25 cellular contexts compared by ENCODE assay signal in genomic region chrX:20173856-20174255, GRCh38. TPM values are rescaled to one million over a fixed set of nuclear protein-coding genes. Genes with fewer than 3 reads are reported as not detected.
DNase-seq lines count a peak whose midpoint lies in the region; ATAC-seq, FAIRE-seq and TF ChIP-seq lines count a peak whose summit lies in the region.
"Had no signal": no experiment of that assay in that cellular context is flagged by ENCODE, and none has a peak within 500 bp of the region (broad histone marks: within the 10 kb centered on the region; RNA-seq: fewer than 3 reads in every experiment).

No MANE protein-coding gene starts in this region.

- peaks cover 5 to 55% of the 10 kb centered on the region in 2 experiments for H3K36me3 ChIP-seq in HepG2 (replicated peaks in 1 of 2; ENCODE audit: control insufficient read depth in 1 of 2, insufficient read depth in 2 of 2, low read length in 2 of 2)
- H3K36me3 ChIP-seq in right lobe of liver, result peaks cover 0 to 60% (median 0%) of the 10 kb centered on the region in 4 donors
- H3K36me3 ChIP-seq in K562 (ENCODE audit: control insufficient read depth, insufficient read depth, low read length), result peaks cover 71% of the 10 kb centered on the region; the same call in 2 of the 3 replicates

- H3K79me2 ChIP-seq in HepG2 (ENCODE audit: insufficient read depth, low read length) (no peaks in the 10 kb centered on the region), K562 (ENCODE audit: control insufficient read depth, insufficient read depth, low read length) (no peaks in the 10 kb centered on the region)

- DNase-seq in HepG2 (ENCODE audit: low spot score), result no peak
- DNase-seq in right lobe of liver, result no peak
- DNase-seq in amniotic epithelial cell (ENCODE audit: low read depth), result peak; percentile 42
- DNase-seq in K562 (ENCODE audit: extremely low read depth in 1 of 4, low spot score in 3 of 4), result no peak
- no peak for DNase-seq in NCI-H1694 treated with DMSO at 0.1 percent for 48 hours (lab: John Stamatoyannopoulos, UW)
- DNase-seq in posterior cingulate gyrus, result no peak
- no peak for DNase-seq in left ventricle myocardium superior
- DNase-seq: ACHN; AML-193; BE2C; CD4-positive, alpha-beta T cell; CD8-positive, alpha-beta memory T cell; DMS 273 treated with DMSO at 0.1 percent for 48 hours; DMS79; EL; GF-D8; H9 had no signal

- CTCF ChIA-PET in HepG2 (lab: Yijun Ruan, JAX; ENCODE audit: low intra/inter-chr PET ratio, low total read pairs) (no interaction called here), K562 (lab: Yijun Ruan, JAX; ENCODE audit: low intra/inter-chr PET ratio) (no interaction called here)

- H3K9me3 ChIP-seq in HepG2 (ENCODE audit: low read length), result no peaks in the 10 kb centered on the region
- H3K9me3 ChIP-seq in right lobe of liver, result no peaks in the 10 kb centered on the region
- H3K9me3 ChIP-seq in K562 (replicated peaks; ENCODE audit: control insufficient read depth, insufficient read depth, low read depth, low read length), result no peaks in the 10 kb centered on the region
- H3K9me3 ChIP-seq: BE2C; BLaER1 treated with 17β-estradiol and CSF1 and Interleukin-3, amounts not matched to agents 10 nM and 100 nM had no signal

- no peak overlapping the region for H3K27ac ChIP-seq in HepG2 (ENCODE audit: extremely low read length, insufficient read depth, low read length)
- no peak overlapping the region for H3K27ac ChIP-seq in right lobe of liver
- no peak overlapping the region for H3K27ac ChIP-seq in K562 (ENCODE audit: extremely low read depth, low read depth, low read length)
- H3K27ac ChIP-seq: 22Rv1; BLaER1 treated with 17β-estradiol and CSF1 and Interleukin-3, amounts not matched to agents 10 nM and 100 nM had no signal

- in situ Hi-C loops in HepG2 (cut with HindIII; ENCODE audit: extremely low pct_ligation_motif_present, low pct_unique_long_range_greater_than_20kb), result no loop called here
- in situ Hi-C loops in K562 (cut with MboI), result no loop called here

- TF ChIP-seq RAD21 in HepG2 (CRISPR knock-in tag; IDR thresholded peaks at IDR 0.05) (no peak), K562 (CRISPR knock-in tag; conservative IDR thresholded peaks at IDR 0.05 in 1 of 2, IDR thresholded peaks at IDR 0.05 in 1 of 2) (no peak)

- WGBS in HepG2 (ENCODE audit: low lambda C conversion rate), result 98% methylated on average over 2 of the region's 2 CpGs
- WGBS in right lobe of liver (ENCODE audit: insufficient coverage, low coverage, low lambda C conversion rate, missing lambda C conversion rate), result 83% methylated on average over 2 of the region's 2 CpGs
- 94% methylated on average over 2 of the region's 2 CpGs for WGBS in K562 (ENCODE audit: insufficient coverage, low coverage, missing lambda C conversion rate)

- no peak overlapping the region for H3K4me3 ChIP-seq in HepG2 (replicated peaks in 1 of 3; ENCODE audit: insufficient read depth in 1 of 3, low read depth in 2 of 3, low read length in 3 of 3)
- no peak overlapping the region for H3K4me3 ChIP-seq in right lobe of liver
- H3K4me3 ChIP-seq in K562, result no peak overlapping the region
- H3K4me3 ChIP-seq: BLaER1 treated with 17β-estradiol and CSF1 and Interleukin-3, amounts not matched to agents 10 nM and 100 nM; GM23338 had no signal

- POLR2A ChIA-PET in HepG2 (lab: Yijun Ruan, JAX) (no interaction called here), K562 (lab: Yijun Ruan, JAX) (no interaction called here)

- TF ChIP-seq EP300 in HepG2 (IDR thresholded peaks at IDR 0.05; ENCODE audit: low read depth in 2 of 2, low read length in 2 of 2) (no peak), HepG2 (CRISPR knock-in tag; IDR thresholded peaks at IDR 0.05; ENCODE audit: borderline replicate concordance) (no peak), K562 (IDR thresholded peaks at IDR 0.05; ENCODE audit: low read length) (no peak)

- intact Hi-C loops in HepG2 (cut with micrococcal nuclease; ENCODE audit: unreplicated experiment), result no loop called here
- intact Hi-C loops in right lobe of liver (cut with DNase I), result no loop called here
- intact Hi-C loops in K562 (cut with micrococcal nuclease), result no loop called here
- intact Hi-C loops in posterior cingulate gyrus (cut with DNase I), result no loop called here
- intact Hi-C loops in left ventricle myocardium superior (cut with micrococcal nuclease), result no loop called here

- BruUV-seq in HepG2 (replicated peaks; lab: Mats Ljungman, UMichigan) (no TSS peak), K562 (replicated peaks; lab: Mats Ljungman, UMichigan) (no TSS peak)

- H3K4me2 ChIP-seq in HepG2 (ENCODE audit: low read depth, low read length) (no peak overlapping the region), K562 (ENCODE audit: insufficient read depth, low read length) (no peak overlapping the region)
- H3K4me2 ChIP-seq: BLaER1 treated with 17β-estradiol and CSF1 and Interleukin-3, amounts not matched to agents 10 nM and 100 nM; GM23338 had no signal

- H4K20me1 ChIP-seq in HepG2 (ENCODE audit: insufficient read depth, low read length) (peaks cover 4% of the 10 kb centered on the region; the same call in 1 of the 2 replicates), K562 (replicated peaks; ENCODE audit: control insufficient read depth, insufficient read depth, low read length) (no peaks in the 10 kb centered on the region)
- H4K20me1 ChIP-seq: BLaER1 treated with 17β-estradiol and CSF1 and Interleukin-3, amounts not matched to agents 10 nM and 100 nM had no signal

- FAIRE-seq in HepG2 (lab: Jason Lieb, UNC), result no peak
- no peak for FAIRE-seq in K562 (lab: Jason Lieb, UNC)
- FAIRE-seq: A204.1, D721Med had no signal

- H2AFZ ChIP-seq in HepG2 (ENCODE audit: low read length), result no peak overlapping the region
- no peak overlapping the region for H2AFZ ChIP-seq in K562 (ENCODE audit: low read depth, low read length)
- H2AFZ ChIP-seq: GM23338 had no signal

- TF ChIP-seq POLR2A in HepG2 (IDR thresholded peaks at IDR 0.05; ENCODE audit: insufficient read depth in 1 of 2, low read depth in 2 of 2, low read length in 2 of 2), result no peak
- TF ChIP-seq POLR2A in right lobe of liver (IDR thresholded peaks at IDR 0.05), result no peak
- TF ChIP-seq POLR2A in K562 (conservative IDR thresholded peaks at IDR 0.05), result no peak

- H3K27me3 ChIP-seq in HepG2 (ENCODE audit: control insufficient read depth in 1 of 2, insufficient read depth in 2 of 2, low read length in 2 of 2) (no peaks in the 10 kb centered on the region), right lobe of liver (no peaks in the 10 kb centered on the region), K562 (ENCODE audit: control insufficient read depth in 2 of 2, insufficient read depth in 2 of 2, low read length in 2 of 2) (no peaks in the 10 kb centered on the region)
- H3K27me3 ChIP-seq: BE2C; BLaER1 treated with 17β-estradiol and CSF1 and Interleukin-3, amounts not matched to agents 10 nM and 100 nM had no signal

- H3K4me1 ChIP-seq in HepG2 (ENCODE audit: insufficient read depth, low read length), result no peaks in the 10 kb centered on the region
- no peaks in the 10 kb centered on the region for H3K4me1 ChIP-seq in right lobe of liver
- H3K4me1 ChIP-seq in K562 (replicated peaks in 1 of 2; ENCODE audit: control insufficient read depth in 2 of 2, insufficient read depth in 2 of 2, low read length in 2 of 2), result no peaks in the 10 kb centered on the region
- H3K4me1 ChIP-seq: BE2C had no signal

- ATAC-seq in HepG2 (no peak), right lobe of liver (no peak), K562 (no peak), left ventricle myocardium superior (no peak)
- ATAC-seq: GM23338, HCT116 had no signal

- no peaks in the 10 kb centered on the region for H3K9me1 ChIP-seq in K562 (ENCODE audit: control insufficient read depth, insufficient read depth, low read length)

- H3K9ac ChIP-seq in HepG2 (ENCODE audit: insufficient read depth, low read depth, low read length) (no peak overlapping the region), K562 (ENCODE audit: insufficient read depth in 1 of 2, low read depth in 2 of 2, low read length in 2 of 2) (no peak overlapping the region)
- H3K9ac ChIP-seq: BLaER1 treated with 17β-estradiol and CSF1 and Interleukin-3, amounts not matched to agents 10 nM and 100 nM had no signal

- no peak for TF ChIP-seq CTCF in HepG2 (CRISPR knock-in tag; IDR thresholded peaks at IDR 0.05)
- TF ChIP-seq CTCF in right lobe of liver (IDR thresholded peaks at IDR 0.05), result no peak
- TF ChIP-seq CTCF in K562 (IDR thresholded peaks at IDR 0.05 in 2 of 3, conservative IDR thresholded peaks at IDR 0.05 in 1 of 3; ENCODE audit: insufficient read depth in 2 of 3, low read depth in 1 of 3, low read length in 3 of 3), result no peak

RNA-seq across cellular contexts. Expression of gene EIF1AX, which starts 32.2 kb away (rescaled TPM):
- total RNA-seq in HepG2 (2016; rRNA removed; fragmentation: Illumina TruSeq; extraction: Trizol) (82.7 and 124 TPM in 2 replicates), right lobe of liver (10 to 100 TPM; 31.1 to 71.6 (median 44.4) TPM), K562 (2014; rRNA removed) (61.1 and 62.5 TPM in 2 replicates), K562 (2014; rRNA removed; fragmentation: Illumina TruSeq; extraction: Trizol) (103 and 132 TPM in 2 replicates), K562 (2015; rRNA removed; fragmentation: Illumina TruSeq; extraction: Trizol) (69.7 and 73.5 TPM in 2 replicates), K562 (2021) (178 and 180 TPM in 2 replicates), left ventricle myocardium superior (66.5 TPM)
- 5.1 and 6.9 TPM in 2 replicates for total RNA-seq in HepG2 (2016; cell fraction: cytosol; rRNA removed; fragmentation: Illumina TruSeq; extraction: Trizol; ENCODE audit: low read depth)
- total RNA-seq in HepG2 (2016; cell fraction: insoluble cytoplasmic fraction; rRNA removed; fragmentation: Illumina TruSeq; extraction: Trizol), result 79.6 and 135 TPM in 2 replicates
- 24.9 and 26.4 TPM in 2 replicates for total RNA-seq in HepG2 (2016; cell fraction: membrane; rRNA removed; fragmentation: Illumina TruSeq; extraction: Trizol)
- total RNA-seq in HepG2 (2016; cell fraction: nucleus; rRNA removed; fragmentation: Illumina TruSeq; extraction: Trizol), result 38.4 and 40.2 TPM in 2 replicates
- polyA plus RNA-seq in HepG2 (2011; rRNA removed) (24.9 and 35.1 TPM in 2 replicates), K562 (2011; rRNA removed) (77.5 and 129 TPM in 2 replicates), K562 (2014; fragmentation: Illumina TruSeq; extraction: Trizol) (76.1 and 85.8 TPM in 2 replicates), K562 (2014; fragmentation: Nextera tagmentation; extraction: Ambion mirVana) (10 to 100 TPM; 54.2 to 56.4 TPM), K562 (2014; rRNA removed) (67.2 and 69.1 TPM in 2 replicates)
- 7.5 and 14.6 TPM in 2 replicates for polyA plus RNA-seq in HepG2 (2011; cell fraction: cytosol; rRNA removed)
- polyA plus RNA-seq in HepG2 (2011; cell fraction: nucleus; rRNA removed), result 7.1 and 9.1 TPM in 2 replicates
- 59.9 and 64.7 TPM in 2 replicates for polyA plus RNA-seq in HepG2 (2012)
- 11.9 and 14.1 TPM in 2 replicates for polyA plus RNA-seq in HepG2 (2016; cell fraction: cytosol; fragmentation: Illumina TruSeq; extraction: Trizol; ENCODE audit: low read depth)
- polyA plus RNA-seq in HepG2 (2016; cell fraction: insoluble cytoplasmic fraction; fragmentation: Illumina TruSeq; extraction: Trizol; ENCODE audit: low read depth), result 199 and 224 TPM in 2 replicates
- 30.3 and 31.0 TPM in 2 replicates for polyA plus RNA-seq in HepG2 (2016; cell fraction: membrane; fragmentation: Illumina TruSeq; extraction: Trizol; ENCODE audit: low read depth)
- 76.8 and 77.3 TPM in 2 replicates for polyA plus RNA-seq in HepG2 (2016; cell fraction: nucleus; fragmentation: Illumina TruSeq; extraction: Trizol; ENCODE audit: insufficient read depth, low read depth)
- 14.2 and 14.3 TPM in 2 replicates for polyA minus RNA-seq in HepG2 (2011; rRNA and poly(A)+ RNA removed; ENCODE audit: low replicate concordance)
- 31.8 and 32.0 TPM in 2 replicates for polyA minus RNA-seq in HepG2 (2011; cell fraction: cytosol; rRNA and poly(A)+ RNA removed)
- 24.5 and 26.0 TPM in 2 replicates for polyA minus RNA-seq in HepG2 (2011; cell fraction: nucleus; rRNA and poly(A)+ RNA removed)
- 6.3 and 22.1 TPM in 2 replicates for total RNA-seq in K562 (2011; cell fraction: chromatin; rRNA removed; ENCODE audit: low replicate concordance)
- total RNA-seq in K562 (2011; cell fraction: nucleolus; rRNA removed), result 4.8 and 5.1 TPM in 2 replicates
- total RNA-seq in K562 (2011; cell fraction: nucleoplasm; rRNA removed), result 13.7 and 29.4 TPM in 2 replicates
- 7.7 and 19.4 TPM in 2 replicates for polyA plus RNA-seq in K562 (2011; cell fraction: cytosol; rRNA removed)
- 9.0 and 12.6 TPM in 2 replicates for polyA plus RNA-seq in K562 (2011; cell fraction: nucleus; rRNA removed)
- polyA plus RNA-seq in K562 (2012), result 69.2 and 125 TPM in 2 replicates
- polyA minus RNA-seq in K562 (2011; rRNA and poly(A)+ RNA removed), result 84.7 and 114 TPM in 2 replicates
- 71.8 and 79.8 TPM in 2 replicates for polyA minus RNA-seq in K562 (2011; cell fraction: cytosol; rRNA and poly(A)+ RNA removed)
- 10.9 and 15.4 TPM in 2 replicates for polyA minus RNA-seq in K562 (2011; cell fraction: nucleus; rRNA and poly(A)+ RNA removed)

RNA-seq across cellular contexts. Expression of gene MAP7D2, which starts 57.1 kb away (rescaled TPM):
- 10.5 and 14.2 TPM in 2 replicates for total RNA-seq in HepG2 (2016; rRNA removed; fragmentation: Illumina TruSeq; extraction: Trizol)
- total RNA-seq in HepG2 (2016; cell fraction: cytosol; rRNA removed; fragmentation: Illumina TruSeq; extraction: Trizol; ENCODE audit: low read depth), result 1.6 and 1.7 TPM in 2 replicates
- total RNA-seq in HepG2 (2016; cell fraction: insoluble cytoplasmic fraction; rRNA removed; fragmentation: Illumina TruSeq; extraction: Trizol), result 10.8 and 14.2 TPM in 2 replicates
- 4.6 and 5.0 TPM in 2 replicates for total RNA-seq in HepG2 (2016; cell fraction: membrane; rRNA removed; fragmentation: Illumina TruSeq; extraction: Trizol)
- total RNA-seq in HepG2 (2016; cell fraction: nucleus; rRNA removed; fragmentation: Illumina TruSeq; extraction: Trizol), result 6.9 and 9.9 TPM in 2 replicates
- 7.2 and 9.6 TPM in 2 replicates for polyA plus RNA-seq in HepG2 (2011; rRNA removed)
- 5.8 and 5.9 TPM in 2 replicates for polyA plus RNA-seq in HepG2 (2011; cell fraction: cytosol; rRNA removed)
- 8.1 and 8.2 TPM in 2 replicates for polyA plus RNA-seq in HepG2 (2011; cell fraction: nucleus; rRNA removed)
- polyA plus RNA-seq in HepG2 (2012), result 7.2 and 8.2 TPM in 2 replicates
- 1.3 and 1.5 TPM in 2 replicates for polyA plus RNA-seq in HepG2 (2016; cell fraction: cytosol; fragmentation: Illumina TruSeq; extraction: Trizol; ENCODE audit: low read depth)
- 15.0 and 15.7 TPM in 2 replicates for polyA plus RNA-seq in HepG2 (2016; cell fraction: insoluble cytoplasmic fraction; fragmentation: Illumina TruSeq; extraction: Trizol; ENCODE audit: low read depth)
- 3.5 and 4.2 TPM in 2 replicates for polyA plus RNA-seq in HepG2 (2016; cell fraction: membrane; fragmentation: Illumina TruSeq; extraction: Trizol; ENCODE audit: low read depth)
- polyA plus RNA-seq in HepG2 (2016; cell fraction: nucleus; fragmentation: Illumina TruSeq; extraction: Trizol; ENCODE audit: insufficient read depth, low read depth), result 17.4 and 18.7 TPM in 2 replicates
- 0.07 and 4.4 TPM in 2 replicates for polyA minus RNA-seq in HepG2 (2011; rRNA and poly(A)+ RNA removed; ENCODE audit: low replicate concordance)
- polyA minus RNA-seq in HepG2 (2011; cell fraction: cytosol; rRNA and poly(A)+ RNA removed), result 5.4 and 6.0 TPM in 2 replicates
- 3.7 and 5.6 TPM in 2 replicates for polyA minus RNA-seq in HepG2 (2011; cell fraction: nucleus; rRNA and poly(A)+ RNA removed)
- total RNA-seq in right lobe of liver, result under 1 TPM in 4 of 6 experiments, not detected in 2; 0.11 to 0.49 (median 0.30) TPM
- total RNA-seq in K562 (2011; cell fraction: chromatin; rRNA removed; ENCODE audit: low replicate concordance), result 0.11 TPM in 1 of 2 replicates, not detected in the other
- total RNA-seq in K562 (2011; cell fraction: nucleolus; rRNA removed), result not detected in 2 replicates
- not detected in 2 replicates for total RNA-seq in K562 (2011; cell fraction: nucleoplasm; rRNA removed)
- not detected in 2 replicates for total RNA-seq in K562 (2014; rRNA removed)
- 0.04 TPM in 1 of 2 replicates, not detected in the other for total RNA-seq in K562 (2014; rRNA removed; fragmentation: Illumina TruSeq; extraction: Trizol)
- total RNA-seq in K562 (2015; rRNA removed; fragmentation: Illumina TruSeq; extraction: Trizol), result 0.04 TPM in 1 of 2 replicates, not detected in the other
- 0.07 TPM in 1 of 2 replicates, not detected in the other for total RNA-seq in K562 (2021)
- polyA plus RNA-seq in K562 (2011; rRNA removed), result 0.04 TPM in 1 of 2 replicates, not detected in the other
- 0.01 and 0.13 TPM in 2 replicates for polyA plus RNA-seq in K562 (2011; cell fraction: cytosol; rRNA removed)
- 0.03 and 0.11 TPM in 2 replicates for polyA plus RNA-seq in K562 (2011; cell fraction: nucleus; rRNA removed)
- 0.06 and 0.08 TPM in 2 replicates for polyA plus RNA-seq in K562 (2012)
- polyA plus RNA-seq in K562 (2014; fragmentation: Illumina TruSeq; extraction: Trizol), result 0.03 TPM in 1 of 2 replicates, not detected in the other
- under 1 TPM; 0.01 TPM for polyA plus RNA-seq in K562 (2014; fragmentation: Nextera tagmentation; extraction: Ambion mirVana)
- not detected in 2 replicates for polyA plus RNA-seq in K562 (2014; rRNA removed)
- polyA minus RNA-seq in K562 (2011; rRNA and poly(A)+ RNA removed), result not detected in 2 replicates
- not detected in 2 replicates for polyA minus RNA-seq in K562 (2011; cell fraction: cytosol; rRNA and poly(A)+ RNA removed)
- polyA minus RNA-seq in K562 (2011; cell fraction: nucleus; rRNA and poly(A)+ RNA removed), result not detected in 2 replicates
- total RNA-seq in left ventricle myocardium superior, result 0.74 TPM
- total RNA-seq: G401 had no signal
- polyA plus RNA-seq: CD14-positive monocyte had no signal

Comparison
In these comparisons a context has a peak if more than half of its experiments do, and no peak if none do; other contexts are left out.
1. Of the 241 proteins assayed by ChIP-seq in both HepG2 and K562: peak only in HepG2: none; only in K562: none; in both: ZBTB40; in neither: 240.